Comparison of ENCODE assay signal across 28 cellular contexts in genomic region chrX:22467571-22467970, GRCh38.
DNase-seq lines count a peak whose midpoint lies in the region; ATAC-seq, FAIRE-seq and TF ChIP-seq lines count a peak whose summit lies in the region.
"Had no signal": no experiment of that assay in that cellular context is flagged by ENCODE, and none has a peak within 500 bp of the region (broad histone marks: within the 10 kb centered on the region; RNA-seq: fewer than 3 reads in every experiment).

No MANE protein-coding gene starts in this region.

- H3K27ac ChIP-seq in A673 (ENCODE audit: low read depth, low read length, poor library complexity, severe bottlenecking): no peak overlapping the region
- H3K27ac ChIP-seq in heart right ventricle: no peak overlapping the region
- H3K27ac ChIP-seq: C4-2B, Peyer's patch had no signal

- 56 to 57% methylated on average over 2 of the region's 2 CpGs for WGBS in heart right ventricle, 2 donors

- no peaks in the 10 kb centered on the region for H3K9me3 ChIP-seq in A673 (ENCODE audit: low read depth, low read length, poor library complexity, severe bottlenecking)
- no peaks in the 10 kb centered on the region for H3K9me3 ChIP-seq in heart right ventricle
- H3K9me3 ChIP-seq: Caco-2, Peyer's patch, SK-N-SH had no signal

- TF ChIP-seq CTCF in A673 (conservative IDR thresholded peaks at IDR 0.05; ENCODE audit: low read depth, low read length) (no peak), NB4 (IDR thresholded peaks at IDR 0.05; ENCODE audit: low read depth, low read length) (no peak), heart right ventricle (IDR thresholded peaks at IDR 0.05) (no peak), GM10248 (IDR thresholded peaks at IDR 0.05; ENCODE audit: control extremely low read depth, extremely low read depth, low read depth, missing control alignments) (no peak)

- no peak for TF ChIP-seq POLR2A in NB4 (IDR thresholded peaks at IDR 0.05; ENCODE audit: extremely low read depth, insufficient read length)

- peak; percentile 65 for DNase-seq in A673 (ENCODE audit: low spot score)
- DNase-seq in HTR-8/SVneo (ENCODE audit: insufficient read length, low spot score): no peak
- peak; percentile 20 for DNase-seq in NB4 (ENCODE audit: low read depth)
- DNase-seq in lung microvascular endothelial cell (ENCODE audit: low read depth in 2 of 2): peak; percentile 16 to 44
- DNase-seq in heart right ventricle: no peak
- no peak for DNase-seq in GM10248 (ENCODE audit: extremely low spot score)
- DNase-seq: 8988T; Caco-2; CD8-positive, alpha-beta T cell; DMS 273 treated with DMSO at 0.1 percent for 48 hours; DMS79; EL; GDM1; MM.1S; NCI-H1694; NCI-H2029 treated with DMSO at 0.1 percent for 48 hours; NCI-H446 treated with DMSO at 0.1 percent for 48 hours; NCI-H526 treated with DMSO at 0.1 percent for 48 hours; OCI-M1; Peyer's patch; SIG-M5; SK-N-SH; T-helper 17 cell had no signal

- H3K36me3 ChIP-seq in A673 (ENCODE audit: insufficient read depth, low read length, poor library complexity, severe bottlenecking): no peaks in the 10 kb centered on the region
- H3K36me3 ChIP-seq in heart right ventricle: no peaks in the 10 kb centered on the region
- H3K36me3 ChIP-seq: Peyer's patch had no signal

- CTCF ChIA-PET in A673 (lab: Charles Lee) (no interaction called here), GM10248 (lab: Yijun Ruan, JAX) (no interaction called here)

- H3K27me3 ChIP-seq in A673 (replicated peaks; ENCODE audit: insufficient read depth, low read depth, low read length, poor library complexity) (no peaks in the 10 kb centered on the region), heart right ventricle (peaks cover 0 to 7% (median 0%) of the 10 kb centered on the region in 7 donors)
- H3K27me3 ChIP-seq: Peyer's patch had no signal

- H3K4me3 ChIP-seq in A673 (ENCODE audit: low read depth, low read length, poor library complexity, severe bottlenecking) (no peak overlapping the region), NB4 (ENCODE audit: low read depth, low read length) (no peak overlapping the region), heart right ventricle (no peak overlapping the region)
- H3K4me3 ChIP-seq: K562, Peyer's patch had no signal

- FAIRE-seq in HTR-8/SVneo (lab: Jason Lieb, UNC): peak; percentile 48
- FAIRE-seq: GM19239, K562 had no signal

- ATAC-seq in heart right ventricle (no peak), GM19328 (IDR thresholded peaks at IDR 0.05; ENCODE audit: unreplicated experiment) (no peak)
- ATAC-seq: CD8-positive, alpha-beta T cell; HCT116; K562; T-helper 17 cell had no signal

- intact Hi-C loops in A673 (cut with micrococcal nuclease; ENCODE audit: unreplicated experiment): no loop called here
- intact Hi-C loops in heart right ventricle (cut with DNase I): no loop called here

- BruUV-seq in A673 (replicated peaks; lab: Mats Ljungman, UMichigan): no TSS peak

- POLR2A ChIA-PET in A673 (lab: Charles Lee; ENCODE audit: low non-redundant PET): no interaction called here
- POLR2A ChIA-PET in GM10248 (lab: Yijun Ruan, JAX): no interaction called here

- H3K4me1 ChIP-seq in A673 (ENCODE audit: insufficient read depth, low read length, poor library complexity, severe bottlenecking) (no peaks in the 10 kb centered on the region), heart right ventricle (no peaks in the 10 kb centered on the region)
- H3K4me1 ChIP-seq: Caco-2, Peyer's patch had no signal

Comparison
In these comparisons a context has a peak if more than half of its experiments do, and no peak if none do; other contexts are left out.
1. DNase-seq: peak in A673 (single experiment), NB4 (single experiment) and lung microvascular endothelial cell (2 of 2); none in HTR-8/SVneo (single experiment), heart right ventricle (0 of 2) and GM10248 (single experiment).